In the genomic region with DNA sequence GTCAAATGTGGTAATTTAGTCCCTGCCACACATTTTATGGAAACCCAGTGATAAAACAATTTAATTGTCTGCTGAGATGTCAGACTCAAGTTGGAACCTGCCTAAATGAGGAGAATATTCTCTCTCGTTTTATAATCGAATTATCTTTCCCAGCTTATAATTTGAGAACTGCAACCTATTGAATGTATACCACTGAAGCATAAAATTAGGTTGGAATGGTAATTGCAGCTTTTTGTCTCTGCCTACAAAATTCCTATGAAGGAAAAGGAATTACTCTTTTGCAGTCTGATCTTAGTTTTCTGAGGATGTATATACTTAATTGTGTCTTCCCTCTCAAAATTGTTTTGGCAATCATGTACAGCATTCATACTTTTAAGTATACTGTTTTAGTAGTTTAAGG, we compare ENCODE assay signal across 24 cellular contexts.
"Had no signal": no experiment of that assay in that cellular context is flagged by ENCODE, and none has a peak within 500 bp of the region (broad histone marks: within the 10 kb centered on the region; RNA-seq: fewer than 3 reads in every experiment).

No MANE protein-coding gene starts in this region.

- ATAC-seq: K562 had no signal

- H3K27ac ChIP-seq: HL-60, KMS-11, SJSA1, SK-N-MC had no signal

- H3K27me3 Mint-ChIP-seq: IgD-negative memory B cell had no signal

- H3K9ac ChIP-seq: KMS-11 had no signal

- H3K9me3 ChIP-seq: SJSA1 had no signal

- H3K4me1 ChIP-seq: SJSA1 had no signal

- H3K27me3 ChIP-seq: SJSA1 had no signal

- DNase-seq: Kasumi-1, MV-4-11, NCI-H1048, NCI-H1105, NCI-H1417, NCI-H1436 treated with DMSO at 0.1 percent for 48 hours, NCI-H1694, NCI-H187 treated with DMSO at 0.1 percent for 48 hours, NCI-H2029 treated with DMSO at 0.1 percent for 48 hours, NCI-H2171, NCI-H345, NCI-H446 treated with DMSO at 0.1 percent for 48 hours, NCI-H510A treated with DMSO at 0.1 percent for 48 hours, NCI-H526, NCI-H82, Right ventricle myocardium superior, RPMI8226, SIG-M5 had no signal

- H3K9me3 Mint-ChIP-seq: IgD-negative memory B cell had no signal

- H3K4me1 Mint-ChIP-seq: IgD-negative memory B cell had no signal

- H3K4me3 Mint-ChIP-seq: IgD-negative memory B cell had no signal

- H3K4me3 ChIP-seq: K562, SJSA1, SK-N-MC had no signal

- H3K4me2 ChIP-seq: KMS-11 had no signal

- H3K27ac Mint-ChIP-seq: IgD-negative memory B cell had no signal
